Comparison of ENCODE assay signal across 14 cellular contexts in genomic region chr17:335691-336090, GRCh38. TPM values are rescaled to one million over a fixed set of nuclear protein-coding genes. Genes with fewer than 3 reads are reported as not detected.
DNase-seq lines count a peak whose midpoint lies in the region; ATAC-seq and TF ChIP-seq lines count a peak whose summit lies in the region.
"Had no signal": no experiment of that assay in that cellular context is flagged by ENCODE, and none has a peak within 500 bp of the region (broad histone marks: within the 10 kb centered on the region; RNA-seq: fewer than 3 reads in every experiment).

No MANE protein-coding gene starts in this region.

- peaks cover 6 to 89% (median 45%) of the 10 kb centered on the region in 6 donors for H3K4me1 ChIP-seq in spleen
- H3K4me1 ChIP-seq: ascending aorta had no signal

- H3K27me3 Mint-ChIP-seq in activated naive CD8-positive, alpha-beta T cell, result no peaks in the 10 kb centered on the region
- H3K27me3 Mint-ChIP-seq in activated naive CD8-positive, alpha-beta T cell treated with anti-CD3 and anti-CD28 coated beads, Interleukin-2, amount 50 U/mL, for 24 hours, result peaks cover 12% of the 10 kb centered on the region

- peaks cover 0 to 37% (median 0%) of the 10 kb centered on the region in 7 donors for H3K27me3 ChIP-seq in spleen (replicated peaks in 1 of 7)
- H3K27me3 ChIP-seq: ascending aorta had no signal

- H3K4me3 ChIP-seq in spleen, result peak overlapping the region in 4 of 8 donors; percentile 4 to 64 (median 24)
- H3K4me3 ChIP-seq: ascending aorta had no signal

- no peaks in the 10 kb centered on the region for H3K36me3 ChIP-seq in spleen
- H3K36me3 ChIP-seq: ascending aorta had no signal

- no peak overlapping the region for H3K27ac Mint-ChIP-seq in activated naive CD8-positive, alpha-beta T cell
- H3K27ac Mint-ChIP-seq in activated naive CD8-positive, alpha-beta T cell treated with anti-CD3 and anti-CD28 coated beads, Interleukin-2, amount 50 U/mL, for 24 hours, result no peak overlapping the region
- H3K27ac Mint-ChIP-seq: activated B cell treated with CpG ODN at 0.5 μM for 24 hours; stimulated activated naive CD8-positive, alpha-beta T cell treated with anti-CD3 and anti-CD28 coated beads, Interleukin-15, Interleukin-2, amounts not matched to agents 100 ng/mL and 50 ng/mL, for 24 hours had no signal

- peak overlapping the region; percentile 67 for H3K4me3 Mint-ChIP-seq in activated naive CD8-positive, alpha-beta T cell
- no peak overlapping the region for H3K4me3 Mint-ChIP-seq in activated naive CD8-positive, alpha-beta T cell treated with anti-CD3 and anti-CD28 coated beads, Interleukin-2, amount 50 U/mL, for 24 hours
- H3K4me3 Mint-ChIP-seq: activated B cell treated with CpG ODN at 0.5 μM for 24 hours; stimulated activated naive CD8-positive, alpha-beta T cell treated with anti-CD3 and anti-CD28 coated beads, Interleukin-15, Interleukin-2, amounts not matched to agents 100 ng/mL and 50 ng/mL, for 24 hours had no signal

- DNase-seq in activated naive CD8-positive, alpha-beta T cell treated with anti-CD3 and anti-CD28 coated beads, Interleukin-2, amount 50 U/mL, for 24 hours, result no peak
- peak; percentile 11 for DNase-seq in NCI-H1417 treated with DMSO at 0.1 percent for 48 hours (lab: John Stamatoyannopoulos, UW)
- peak; percentile 68 for DNase-seq in iPS-NIHi11 (ENCODE audit: low spot score)
- DNase-seq in spleen, result peak; percentile 73
- DNase-seq in NCI-H187 treated with DMSO at 0.1 percent for 48 hours (lab: John Stamatoyannopoulos, UW), result no peak
- DNase-seq in stimulated activated naive CD4-positive, alpha-beta T cell treated with Interleukin-2 at 50 U/mL for 16 hours (lab: John Stamatoyannopoulos, UW), result no peak
- DNase-seq: activated B cell treated with CpG ODN at 0.5 μM for 24 hours, NCI-H526 treated with DMSO at 0.1 percent for 48 hours had no signal

- intact Hi-C loops in spleen (cut with DNase I; ENCODE audit: low total_unique reads), result no loop called here

- H3K27ac ChIP-seq in spleen, result peak overlapping the region in 6 of 8 donors; percentile 51 to 90 (median 86)
- H3K27ac ChIP-seq: HL-60 had no signal

- no peaks in the 10 kb centered on the region for H3K36me3 Mint-ChIP-seq in activated naive CD8-positive, alpha-beta T cell
- H3K36me3 Mint-ChIP-seq in activated naive CD8-positive, alpha-beta T cell treated with anti-CD3 and anti-CD28 coated beads, Interleukin-2, amount 50 U/mL, for 24 hours (ENCODE audit: low read depth), result no peaks in the 10 kb centered on the region

- TF ChIP-seq CTCF in spleen (IDR thresholded peaks at IDR 0.05 in 8 of 11, conservative IDR thresholded peaks at IDR 0.05 in 3 of 11), result no peak

- no peaks in the 10 kb centered on the region for H3K9me3 Mint-ChIP-seq in activated naive CD8-positive, alpha-beta T cell (ENCODE audit: low read depth)
- no peaks in the 10 kb centered on the region for H3K9me3 Mint-ChIP-seq in activated naive CD8-positive, alpha-beta T cell treated with anti-CD3 and anti-CD28 coated beads, Interleukin-2, amount 50 U/mL, for 24 hours
- H3K9me3 Mint-ChIP-seq: activated B cell treated with CpG ODN at 0.5 μM for 24 hours; stimulated activated naive CD8-positive, alpha-beta T cell treated with anti-CD3 and anti-CD28 coated beads, Interleukin-15, Interleukin-2, amounts not matched to agents 100 ng/mL and 50 ng/mL, for 24 hours had no signal

- no peaks in the 10 kb centered on the region for H3K9me3 ChIP-seq in spleen
- H3K9me3 ChIP-seq: ascending aorta had no signal

- H3K4me1 Mint-ChIP-seq in activated naive CD8-positive, alpha-beta T cell (ENCODE audit: low read depth), result peaks cover 55% of the 10 kb centered on the region
- peaks cover 47% of the 10 kb centered on the region for H3K4me1 Mint-ChIP-seq in activated naive CD8-positive, alpha-beta T cell treated with anti-CD3 and anti-CD28 coated beads, Interleukin-2, amount 50 U/mL, for 24 hours

- no peak for TF ChIP-seq POLR2A in spleen (IDR thresholded peaks at IDR 0.05)

- ATAC-seq in activated naive CD8-positive, alpha-beta T cell treated with anti-CD3 and anti-CD28 coated beads, Interleukin-2, amount 50 U/mL, for 24 hours, result no peak
- no peak for ATAC-seq in HG03108 (IDR thresholded peaks at IDR 0.05; ENCODE audit: unreplicated experiment)
- ATAC-seq: SK-N-SH treated with all-trans-retinoic acid at 6 μM for 48 hours had no signal

- WGBS in spleen, 5 donors, result 49 to 59% (median 53%) methylated on average over 7 to 12 of the region's 12 CpGs

RNA-seq across cellular contexts. Expression of gene RPH3AL, which starts 16.9 kb away (rescaled TPM):
- total RNA-seq in spleen, result 100 to 1,000 TPM in 1 of 7 donors, 10 to 100 TPM in 6; 44.2 to 182 (median 58.6) TPM
- 10 to 100 TPM in 1 of 3 donors, 1 to 10 TPM in 2; 4.8 to 27.1 (median 7.4) TPM for polyA plus RNA-seq in spleen

Comparison
In these comparisons a context has a peak if more than half of its experiments do, and no peak if none do; other contexts are left out.
1. DNase-seq: peak in NCI-H1417 treated with DMSO at 0.1 percent for 48 hours (single experiment), iPS-NIHi11 (single experiment) and spleen (single experiment); none in activated naive CD8-positive, alpha-beta T cell treated with anti-CD3 and anti-CD28 coated beads, Interleukin-2, amount 50 U/mL, for 24 hours (single experiment), NCI-H187 treated with DMSO at 0.1 percent for 48 hours (single experiment) and stimulated activated naive CD4-positive, alpha-beta T cell treated with Interleukin-2 at 50 U/mL for 16 hours (single experiment).